Comparison of ENCODE assay signal across 14 cellular contexts in the genomic region with DNA sequence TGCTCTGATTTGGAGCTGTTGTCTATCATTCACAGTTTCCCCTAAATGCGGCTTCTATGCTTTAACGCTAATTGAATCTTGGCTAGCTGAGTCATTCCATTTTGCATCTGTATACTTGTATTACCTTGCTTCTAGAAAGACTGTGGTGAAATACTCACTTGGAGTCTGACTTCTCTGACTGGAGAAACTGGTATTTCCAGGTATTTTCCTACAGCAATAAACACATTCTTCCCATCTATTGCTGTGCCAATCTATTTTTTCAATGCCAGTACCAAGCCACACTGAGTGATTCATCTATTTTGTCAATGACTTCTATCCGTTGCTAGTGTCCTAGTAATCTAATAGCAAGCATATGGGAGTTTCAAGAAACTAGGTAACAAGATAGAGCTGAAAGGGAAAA.
DNase-seq lines count a peak whose midpoint lies in the region; ATAC-seq and TF ChIP-seq lines count a peak whose summit lies in the region.
"Had no signal": no experiment of that assay in that cellular context is flagged by ENCODE, and none has a peak within 500 bp of the region (broad histone marks: within the 10 kb centered on the region; RNA-seq: fewer than 3 reads in every experiment).

No MANE protein-coding gene starts in this region.

- 49% methylated on average over 3 of the region's 3 CpGs for WGBS in suprapubic skin
- WGBS in endodermal cell (ENCODE audit: insufficient coverage in 1 of 2, insufficient read length in 1 of 2), 2 experiments = 96 to 100% methylated on average over 3 of the region's 3 CpGs

- no peak overlapping the region for H3K9ac ChIP-seq in endodermal cell (ENCODE audit: extremely low read depth, low read length, poor library complexity, severe bottlenecking)

- no peaks in the 10 kb centered on the region for H3K27me3 Mint-ChIP-seq in activated CD8-positive, alpha-beta memory T cell treated with anti-CD3 and anti-CD28 coated beads, Interleukin-2, amount 10 ng/mL, durations not matched to agents 7 days and 5 days
- no peaks in the 10 kb centered on the region for H3K27me3 Mint-ChIP-seq in T-helper 17 cell
- no peaks in the 10 kb centered on the region for H3K27me3 Mint-ChIP-seq in endodermal cell (ENCODE audit: insufficient read depth)

- DNase-seq in activated CD8-positive, alpha-beta memory T cell treated with anti-CD3 and anti-CD28 coated beads, Interleukin-2, amount 10 ng/mL, durations not matched to agents 7 days and 5 days = no peak
- DNase-seq in activated CD8-positive, alpha-beta memory T cell treated with anti-CD3 and anti-CD28 coated beads, Interleukin-2, amount 50 U/mL, for 48 hours = no peak
- DNase-seq in T-helper 17 cell (no peak), kidney epithelial cell (ENCODE audit: low read depth) (peak; percentile 34), suprapubic skin (ENCODE audit: low spot score in 2 of 2) (no peak), NCI-H1436 treated with DMSO at 0.1 percent for 48 hours (lab: John Stamatoyannopoulos, UW) (no peak), endodermal cell (no peak)
- DNase-seq: activated naive CD4-positive, alpha-beta T cell treated with anti-CD3 and anti-CD28 coated beads, Interleukin-2, amount 50 U/mL, for 16 hours; heart right ventricle; NCI-H1105; NCI-H524 treated with DMSO at 0.1 percent for 48 hours; nucleus accumbens; Peyer's patch had no signal

- H3K4me3 ChIP-seq in kidney epithelial cell (ENCODE audit: low read depth, low read length) (no peak overlapping the region), suprapubic skin (no peak overlapping the region), endodermal cell (ENCODE audit: low read length) (no peak overlapping the region)
- H3K4me3 ChIP-seq: Peyer's patch had no signal

- H3K27ac ChIP-seq in suprapubic skin (peak overlapping the region; percentile 66), endodermal cell (ENCODE audit: low read depth, low read length) (no peak overlapping the region)

- CTCF ChIA-PET in activated CD8-positive, alpha-beta memory T cell treated with anti-CD3 and anti-CD28 coated beads, Interleukin-2, amount 10 ng/mL, durations not matched to agents 7 days and 5 days (lab: Charles Lee) = interaction anchor here (1.0 to 3.8 kb wide), 5 partner anchors 14 to 289 kb away, joined by 3 to 16 read pairs (median 5); partner anchors contain the start of gene ST8SIA1

- H3K4me1 ChIP-seq in suprapubic skin = peaks cover 43% of the 10 kb centered on the region
- H3K4me1 ChIP-seq in endodermal cell (ENCODE audit: control insufficient read depth, insufficient read depth, low read length) = no peaks in the 10 kb centered on the region
- H3K4me1 ChIP-seq: Peyer's patch had no signal

- H3K4me1 Mint-ChIP-seq in activated CD8-positive, alpha-beta memory T cell treated with anti-CD3 and anti-CD28 coated beads, Interleukin-2, amount 10 ng/mL, durations not matched to agents 7 days and 5 days = peaks cover 42% of the 10 kb centered on the region
- peaks cover 8% of the 10 kb centered on the region for H3K4me1 Mint-ChIP-seq in T-helper 17 cell
- H3K4me1 Mint-ChIP-seq in endodermal cell = no peaks in the 10 kb centered on the region

- no peak for TF ChIP-seq POLR2A in suprapubic skin (IDR thresholded peaks at IDR 0.05)

- no peaks in the 10 kb centered on the region for H3K36me3 Mint-ChIP-seq in activated CD8-positive, alpha-beta memory T cell treated with anti-CD3 and anti-CD28 coated beads, Interleukin-2, amount 10 ng/mL, durations not matched to agents 7 days and 5 days
- H3K36me3 Mint-ChIP-seq in T-helper 17 cell (ENCODE audit: low read depth) (no peaks in the 10 kb centered on the region), endodermal cell (ENCODE audit: low read depth) (no peaks in the 10 kb centered on the region)

- no peaks in the 10 kb centered on the region for H3K9me3 Mint-ChIP-seq in activated CD8-positive, alpha-beta memory T cell treated with anti-CD3 and anti-CD28 coated beads, Interleukin-2, amount 10 ng/mL, durations not matched to agents 7 days and 5 days (ENCODE audit: low read depth)
- H3K9me3 Mint-ChIP-seq in endodermal cell = peaks cover 3% of the 10 kb centered on the region

- no peaks in the 10 kb centered on the region for H3K27me3 ChIP-seq in kidney epithelial cell (ENCODE audit: control insufficient read depth, insufficient read depth, low read length)
- H3K27me3 ChIP-seq in suprapubic skin = no peaks in the 10 kb centered on the region
- H3K27me3 ChIP-seq in endodermal cell (ENCODE audit: control insufficient read depth, insufficient read depth, low read length, poor library complexity, severe bottlenecking) = no peaks in the 10 kb centered on the region
- H3K27me3 ChIP-seq: heart right ventricle, Peyer's patch had no signal

- H3K27ac Mint-ChIP-seq in activated CD8-positive, alpha-beta memory T cell treated with anti-CD3 and anti-CD28 coated beads, Interleukin-2, amount 10 ng/mL, durations not matched to agents 7 days and 5 days = peak overlapping the region; percentile 89
- H3K27ac Mint-ChIP-seq in T-helper 17 cell (peak overlapping the region; percentile 89), endodermal cell (no peak overlapping the region)

- peak; percentile 38 for ATAC-seq in activated CD8-positive, alpha-beta memory T cell treated with anti-CD3 and anti-CD28 coated beads, Interleukin-2, amount 10 ng/mL, durations not matched to agents 7 days and 5 days
- no peak for ATAC-seq in T-helper 17 cell
- no peak for ATAC-seq in GM19023 (IDR thresholded peaks at IDR 0.05; ENCODE audit: unreplicated experiment)

- H3K36me3 ChIP-seq in kidney epithelial cell (ENCODE audit: control insufficient read depth, insufficient read depth, low read length) = no peaks in the 10 kb centered on the region
- no peaks in the 10 kb centered on the region for H3K36me3 ChIP-seq in suprapubic skin
- H3K36me3 ChIP-seq in endodermal cell (ENCODE audit: control insufficient read depth, insufficient read depth, low read length) = no peaks in the 10 kb centered on the region
- H3K36me3 ChIP-seq: heart right ventricle, Peyer's patch had no signal

- peak overlapping the region; percentile 76 for H3K4me3 Mint-ChIP-seq in activated CD8-positive, alpha-beta memory T cell treated with anti-CD3 and anti-CD28 coated beads, Interleukin-2, amount 10 ng/mL, durations not matched to agents 7 days and 5 days
- H3K4me3 Mint-ChIP-seq in T-helper 17 cell = no peak overlapping the region
- H3K4me3 Mint-ChIP-seq in endodermal cell = no peak overlapping the region

- TF ChIP-seq CTCF in kidney epithelial cell (IDR thresholded peaks at IDR 0.05; ENCODE audit: insufficient read depth, low read length, poor library complexity, severe bottlenecking) = no peak
- no peak for TF ChIP-seq CTCF in suprapubic skin (IDR thresholded peaks at IDR 0.05)
- no peak for TF ChIP-seq CTCF in endodermal cell (conservative IDR thresholded peaks at IDR 0.05)

- TF ChIP-seq EP300 in suprapubic skin (IDR thresholded peaks at IDR 0.05) = no peak

- H3K9me3 ChIP-seq in T-helper 17 cell (ENCODE audit: control insufficient read depth, low read length, poor library complexity, severe bottlenecking) (no peaks in the 10 kb centered on the region), suprapubic skin (no peaks in the 10 kb centered on the region), endodermal cell (ENCODE audit: control insufficient read depth, low read length) (no peaks in the 10 kb centered on the region)
- H3K9me3 ChIP-seq: heart right ventricle, Peyer's patch had no signal
